28 cellular contexts compared by ENCODE assay signal in the genomic region with DNA sequence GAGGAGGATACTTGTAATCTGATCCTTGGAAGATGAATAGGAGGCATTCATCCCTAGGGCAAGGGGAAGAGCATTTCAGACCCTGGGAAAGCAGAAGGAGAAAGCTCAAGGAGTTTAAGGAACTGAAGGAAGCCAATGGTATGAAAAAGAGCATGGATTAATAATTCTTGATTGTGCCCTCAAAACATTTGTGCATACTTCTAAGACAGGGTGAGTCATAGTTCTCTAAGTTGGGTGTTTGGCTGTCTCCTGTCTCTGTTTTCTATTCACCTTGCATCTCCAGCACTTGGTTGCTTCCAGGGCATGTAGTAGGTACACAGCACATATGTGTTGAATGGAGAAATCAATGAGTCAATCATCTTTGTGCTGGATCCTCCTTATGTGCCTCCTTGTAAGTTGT. TPM values are rescaled to one million over a fixed set of nuclear protein-coding genes. Genes with fewer than 3 reads are reported as not detected.
"Had no signal": no experiment of that assay in that cellular context is flagged by ENCODE, and none has a peak within 500 bp of the region (broad histone marks: within the 10 kb centered on the region; RNA-seq: fewer than 3 reads in every experiment).

No MANE protein-coding gene starts in this region.

- ATAC-seq: activated CD4-positive, alpha-beta T cell treated with anti-CD3 and anti-CD28 coated beads for 36 hours; activated CD8-positive, alpha-beta memory T cell treated with anti-CD3 and anti-CD28 coated beads, Interleukin-2, amount 10 ng/mL, durations not matched to agents 7 days and 5 days; activated CD8-positive, alpha-beta T cell treated with anti-CD3 and anti-CD28 coated beads, Interleukin-2, amount 10 ng/mL, durations not matched to agents 7 days and 5 days; activated naive CD8-positive, alpha-beta T cell treated with anti-CD3 and anti-CD28 coated beads, Interleukin-2, amount 50 U/mL, for 24 hours; foreskin keratinocyte; left colon; sciatic nerve; stimulated activated memory B cell treated with anti-CD40 and anti-IgM and Interleukin-4, amounts not matched to agents 10 μg/mL and 1 μg/mL and 100 μg/mL, for 72 hours; upper lobe of right lung had no signal

- H3K9me3 ChIP-seq: neutrophil, ovary, upper lobe of right lung had no signal

- H3K27ac ChIP-seq: esophagus muscularis mucosa, foreskin keratinocyte, neutrophil, ovary, suprapubic skin, tibial artery, upper lobe of right lung had no signal

- H3K27me3 ChIP-seq: esophagus muscularis mucosa, neutrophil, ovary, suprapubic skin, tibial artery, upper lobe of right lung had no signal

- DNase-seq: activated B cell treated with CpG ODN at 0.5 μM for 24 hours; activated CD4-positive, alpha-beta T cell treated with anti-CD3 and anti-CD28 coated beads for 36 hours; activated CD8-positive, alpha-beta memory T cell treated with anti-CD3 and anti-CD28 coated beads, Interleukin-2, amount 10 ng/mL, durations not matched to agents 7 days and 5 days; activated CD8-positive, alpha-beta T cell treated with anti-CD3 and anti-CD28 coated beads, Interleukin-2, amount 10 ng/mL, durations not matched to agents 7 days and 5 days; activated naive CD8-positive, alpha-beta T cell treated with anti-CD3 and anti-CD28 coated beads, Interleukin-2, amount 50 U/mL, for 24 hours; activated T-cell treated with anti-CD3 and anti-CD28 coated beads, Interleukin-2, amount 50 U/mL, for 48 hours; dermis blood vessel endothelial cell; effector CD4-positive, alpha-beta T cell; foreskin keratinocyte; left colon; mammary epithelial cell; naive B cell; nephron progenitor cell; ovary; retina; small intestine; stimulated activated CD4-positive, alpha-beta T cell treated with anti-CD3 and anti-CD28 coated beads, Interleukin-1b, Interleukin-23, amount 100 ng/mL, for 48 hours; stimulated activated CD4-positive, alpha-beta T cell treated with anti-CD3 and anti-CD28 coated beads, Interleukin-4, amount 100 ng/mL, for 4 hours; stimulated activated CD8-positive, alpha-beta memory T cell treated with anti-CD3 and anti-CD28 coated beads, Interleukin-4, amount 100 ng/mL, for 48 hours; tibial artery; upper lobe of right lung had no signal

- H3K4me3 ChIP-seq: esophagus muscularis mucosa, ovary, suprapubic skin, tibial artery, upper lobe of right lung had no signal

- H3K4me1 ChIP-seq: esophagus muscularis mucosa, foreskin keratinocyte, suprapubic skin, tibial artery, upper lobe of right lung had no signal

- H3K36me3 ChIP-seq: esophagus muscularis mucosa, neutrophil, ovary, suprapubic skin, tibial artery, upper lobe of right lung had no signal

RNA-seq across cellular contexts. Expression of a gene that starts 54.7 kb away (rescaled TPM):
- total RNA-seq: activated B cell treated with CpG ODN at 0.5 μM for 24 hours; activated CD4-positive, alpha-beta T cell treated with anti-CD3 and anti-CD28 coated beads for 36 hours; activated CD8-positive, alpha-beta memory T cell treated with anti-CD3 and anti-CD28 coated beads, Interleukin-2, amount 10 ng/mL, durations not matched to agents 7 days and 5 days; activated CD8-positive, alpha-beta T cell treated with anti-CD3 and anti-CD28 coated beads, Interleukin-2, amount 10 ng/mL, durations not matched to agents 7 days and 5 days; activated T-helper 2 cell treated with anti-CD3 and anti-CD28 coated beads, Interferon-gamma antibody, Interleukin-2, Interleukin-4, amounts not matched to agents 10 μg/mL and 5 μg/mL and 100 μg/mL, durations not matched to agents 14 hours and 24 hours and 36 hours; progenitor cell of endocrine pancreas had no signal
